In genomic region chr17:15944720-15945492, GRCh38 we compare ENCODE assay signal across 8 cellular contexts. TPM values are rescaled to one million over a fixed set of nuclear protein-coding genes. Genes with fewer than 3 reads are reported as not detected.
DNase-seq lines count a peak whose midpoint lies in the region; ATAC-seq and TF ChIP-seq lines count a peak whose summit lies in the region.

ADORA2B (plus strand) TSS chr17:15945130; CDS start chr17:15945249, 119 bp downstream.

- H3K36me3 Mint-ChIP-seq in CD4-positive, alpha-beta memory T cell: no peaks in the 10 kb centered on the region
- no peaks in the 10 kb centered on the region for H3K36me3 Mint-ChIP-seq in activated CD8-positive, alpha-beta T cell treated with anti-CD3 and anti-CD28 coated beads for 36 hours (ENCODE audit: low read depth)
- H3K36me3 Mint-ChIP-seq in endothelial cell (ENCODE audit: low read depth, unreplicated experiment): peaks cover 11% of the 10 kb centered on the region

- peak within 1 kb of the TSS; percentile 78 to 90 (median 82) for H3K4me3 Mint-ChIP-seq in CD4-positive, alpha-beta memory T cell
- H3K4me3 Mint-ChIP-seq in activated CD8-positive, alpha-beta T cell treated with anti-CD3 and anti-CD28 coated beads for 36 hours: peak within 1 kb of the TSS; percentile 76
- H3K4me3 Mint-ChIP-seq in endothelial cell (ENCODE audit: unreplicated experiment): peak within 1 kb of the TSS; percentile 89

- peak within 1 kb of the TSS; percentile 50 to 62 for H2BK12ac ChIP-seq in mesenchymal stem cell (ENCODE audit: low read length in 2 of 2)

- WGBS in mesenchymal stem cell: 1% methylated on average over 76 of the region's 90 CpGs

- H3K4me1 ChIP-seq in CD4-positive, alpha-beta memory T cell (ENCODE audit: insufficient read depth, low read length): peaks cover 6% of the 10 kb centered on the region
- H3K4me1 ChIP-seq in mesenchymal stem cell (ENCODE audit: control insufficient read depth, insufficient read depth, low read depth, low read length): peaks cover 31% of the 10 kb centered on the region

- peak within 1 kb of the TSS; percentile 1 to 96 for H3K4ac ChIP-seq in mesenchymal stem cell (ENCODE audit: low read depth in 1 of 2, low read length in 2 of 2)

- H3K23ac ChIP-seq in mesenchymal stem cell (ENCODE audit: low read length in 2 of 2): peak within 1 kb of the TSS in 1 of 2 experiments; percentile 95

- peak within 1 kb of the TSS; percentile 48 for H2AFZ ChIP-seq in mesenchymal stem cell (ENCODE audit: low read depth, low read length)

- H3K36me3 ChIP-seq in CD4-positive, alpha-beta memory T cell (ENCODE audit: insufficient read depth, low read length): no peaks in the 10 kb centered on the region
- peaks cover 0 to 3% of the 10 kb centered on the region in 2 experiments for H3K36me3 ChIP-seq in mesenchymal stem cell (ENCODE audit: control insufficient read depth in 1 of 2, insufficient read depth in 2 of 2, low read depth in 1 of 2, low read length in 2 of 2)

- DNase-seq in CD4-positive, alpha-beta memory T cell: peak in 4 of 5 donors; percentile 14 to 31 (median 24)
- DNase-seq in NCI-H2227 (lab: John Stamatoyannopoulos, UW; ENCODE audit: unreplicated experiment) (peak; percentile 66), endothelial cell (ENCODE audit: low spot score) (peak; percentile 84), mesenchymal stem cell (peak; percentile 83), ureter (ENCODE audit: low spot score) (no peak)
- peak; percentile 73 for DNase-seq in activated CD8-positive, alpha-beta T cell treated with anti-CD3 and anti-CD28 coated beads for 36 hours
- DNase-seq in stimulated activated CD8-positive, alpha-beta memory T cell treated with anti-CD3 and anti-CD28 coated beads, Interleukin-4, amount 100 ng/mL, for 48 hours: peak; percentile 69

- peaks cover 24 to 29% of the 10 kb centered on the region in 2 donors for H3K27me3 Mint-ChIP-seq in CD4-positive, alpha-beta memory T cell
- peaks cover 27% of the 10 kb centered on the region for H3K27me3 Mint-ChIP-seq in activated CD8-positive, alpha-beta T cell treated with anti-CD3 and anti-CD28 coated beads for 36 hours
- peaks cover 24% of the 10 kb centered on the region for H3K27me3 Mint-ChIP-seq in endothelial cell (ENCODE audit: unreplicated experiment)

- peaks cover 9% of the 10 kb centered on the region for H3K79me1 ChIP-seq in mesenchymal stem cell (replicated peaks; ENCODE audit: low read length, poor library complexity, severe bottlenecking)

- H3K4me1 Mint-ChIP-seq in CD4-positive, alpha-beta memory T cell: peaks cover 5 to 10% (median 7%) of the 10 kb centered on the region in 4 donors
- H3K4me1 Mint-ChIP-seq in activated CD8-positive, alpha-beta T cell treated with anti-CD3 and anti-CD28 coated beads for 36 hours (ENCODE audit: low read depth): peaks cover 11% of the 10 kb centered on the region
- peaks cover 36% of the 10 kb centered on the region for H3K4me1 Mint-ChIP-seq in endothelial cell (ENCODE audit: unreplicated experiment)

- H2BK15ac ChIP-seq in mesenchymal stem cell (ENCODE audit: low read depth, poor library complexity, severe bottlenecking): peak within 1 kb of the TSS; percentile 91

- peak within 1 kb of the TSS; percentile 86 for H3K9ac ChIP-seq in mesenchymal stem cell (ENCODE audit: low read length)

- H4K91ac ChIP-seq in mesenchymal stem cell (ENCODE audit: low read length): peak within 1 kb of the TSS; percentile 69

- peak; percentile 72 for ATAC-seq in GM21786 (IDR thresholded peaks at IDR 0.05; ENCODE audit: unreplicated experiment)
- peak; percentile 88 for ATAC-seq in activated CD8-positive, alpha-beta T cell treated with anti-CD3 and anti-CD28 coated beads for 36 hours

- H3K18ac ChIP-seq in mesenchymal stem cell (ENCODE audit: low read depth in 1 of 2, low read length in 2 of 2): peak within 1 kb of the TSS; percentile 72 to 98

- H2BK120ac ChIP-seq in mesenchymal stem cell (ENCODE audit: low read depth, low read length): peak within 1 kb of the TSS; percentile 78

- H2AK5ac ChIP-seq in mesenchymal stem cell (ENCODE audit: low read length, severe bottlenecking): no peak within 1 kb of the TSS

- peak within 1 kb of the TSS in 1 of 2 donors; percentile 43 for H3K4me3 ChIP-seq in CD4-positive, alpha-beta memory T cell (ENCODE audit: low read length in 2 of 2)
- H3K4me3 ChIP-seq in mesenchymal stem cell (ENCODE audit: insufficient read depth in 1 of 2, low read depth in 1 of 2, low read length in 2 of 2): peak within 1 kb of the TSS; percentile 62 to 84

- peak within 1 kb of the TSS; percentile 97 for H3K4me2 ChIP-seq in mesenchymal stem cell (ENCODE audit: low read length, poor library complexity, severe bottlenecking)

- peak within 1 kb of the TSS; percentile 90 for H4K8ac ChIP-seq in mesenchymal stem cell (ENCODE audit: low read length)

- peaks cover 5% of the 10 kb centered on the region for H3K27me3 ChIP-seq in CD4-positive, alpha-beta memory T cell (ENCODE audit: insufficient read depth, low read length)
- peaks cover 0 to 8% of the 10 kb centered on the region in 2 experiments for H3K27me3 ChIP-seq in mesenchymal stem cell (ENCODE audit: control insufficient read depth in 1 of 2, insufficient read depth in 1 of 2, low read length in 2 of 2)

- peak; percentile 47 for TF ChIP-seq CTCF in activated CD8-positive, alpha-beta T cell treated with anti-CD3 and anti-CD28 coated beads for 36 hours (IDR thresholded peaks at IDR 0.05)
- peak; percentile 55 for TF ChIP-seq CTCF in endothelial cell (IDR thresholded peaks at IDR 0.05; ENCODE audit: unreplicated experiment)

- no peaks in the 10 kb centered on the region for H3K9me3 Mint-ChIP-seq in CD4-positive, alpha-beta memory T cell
- H3K9me3 Mint-ChIP-seq in activated CD8-positive, alpha-beta T cell treated with anti-CD3 and anti-CD28 coated beads for 36 hours: no peaks in the 10 kb centered on the region
- no peaks in the 10 kb centered on the region for H3K9me3 Mint-ChIP-seq in endothelial cell (ENCODE audit: unreplicated experiment)

- CTCF ChIA-PET in CD4-positive, alpha-beta memory T cell (lab: Charles Lee; ENCODE audit: partially characterized antibody): interaction anchor here (0.9 to 1.2 kb wide), 2 partner anchors 10 to 51 kb away, joined by 3 read pairs; no protein-coding TSS in a partner anchor
- CTCF ChIA-PET in activated CD8-positive, alpha-beta T cell treated with anti-CD3 and anti-CD28 coated beads for 36 hours (lab: Charles Lee): interaction anchor here (0.7 to 2.4 kb wide), 14 partner anchors 9 to 115 kb away, joined by 3 to 14 read pairs (median 4); partner anchors contain the start of genes TTC19 and ZSWIM7

- intact Hi-C loops in CD4-positive, alpha-beta memory T cell (cut with micrococcal nuclease): loop anchor here (1.0 kb wide), 1 partner anchor 53 kb away; no protein-coding TSS in a partner anchor
- intact Hi-C loops in activated CD8-positive, alpha-beta T cell treated with anti-CD3 and anti-CD28 coated beads for 36 hours (cut with micrococcal nuclease): no loop called here

- H3K14ac ChIP-seq in mesenchymal stem cell (ENCODE audit: low read length in 2 of 2): peak within 1 kb of the TSS in 1 of 2 experiments; percentile 84

- no peaks in the 10 kb centered on the region for H3K9me3 ChIP-seq in CD4-positive, alpha-beta memory T cell (ENCODE audit: control insufficient read depth in 1 of 2, low read length in 2 of 2)
- no peaks in the 10 kb centered on the region for H3K9me3 ChIP-seq in mesenchymal stem cell (ENCODE audit: control insufficient read depth, low read length)

- peak within 1 kb of the TSS in 1 of 7 donors; percentile 35 for H3K27ac Mint-ChIP-seq in CD4-positive, alpha-beta memory T cell
- H3K27ac Mint-ChIP-seq in activated CD8-positive, alpha-beta T cell treated with anti-CD3 and anti-CD28 coated beads for 36 hours: peak within 1 kb of the TSS; percentile 61
- peak within 1 kb of the TSS; percentile 65 for H3K27ac Mint-ChIP-seq in endothelial cell (ENCODE audit: unreplicated experiment)

- peak within 1 kb of the TSS; percentile 47 for H2BK5ac ChIP-seq in mesenchymal stem cell (ENCODE audit: low read depth, low read length, poor library complexity, severe bottlenecking)

- POLR2A ChIA-PET in CD4-positive, alpha-beta memory T cell (lab: Charles Lee; ENCODE audit: partially characterized antibody): interaction anchor here (1.2 to 1.6 kb wide), 2 partner anchors 11 to 55 kb away, joined by 5 read pairs; partner anchors contain the start of genes TTC19 and ZSWIM7
- POLR2A ChIA-PET in activated CD8-positive, alpha-beta T cell treated with anti-CD3 and anti-CD28 coated beads for 36 hours (lab: Charles Lee): interaction anchor here (0.6 to 3.0 kb wide), 5 partner anchors 14 to 54 kb away, joined by 3 to 22 read pairs (median 4); partner anchors contain the start of genes TTC19 and ZSWIM7

- no peak within 1 kb of the TSS for H3K27ac ChIP-seq in CD4-positive, alpha-beta memory T cell (ENCODE audit: low read depth, low read length)
- no peak within 1 kb of the TSS for H3K27ac ChIP-seq in mesenchymal stem cell (ENCODE audit: low read length, poor library complexity, severe bottlenecking)

RNA-seq across cellular contexts. Expression of gene ADORA2B, which starts in this region (rescaled TPM):
- under 1 TPM; 0.23 to 0.25 TPM for total RNA-seq in CD4-positive, alpha-beta memory T cell
- 1 to 10 TPM in 1 of 2 donors, under 1 TPM in 1; 0.57 to 1.8 TPM for polyA plus RNA-seq in CD4-positive, alpha-beta memory T cell
- 1 to 10 TPM; 4.2 to 5.4 TPM for total RNA-seq in activated CD8-positive, alpha-beta T cell treated with anti-CD3 and anti-CD28 coated beads for 36 hours
- total RNA-seq in endothelial cell (ENCODE audit: unreplicated experiment) (5.2 TPM), ureter (5.2 TPM)
- 23.8 TPM for polyA plus RNA-seq in mesenchymal stem cell (2013, experiment 1 of 2)
- 25.7 TPM for polyA plus RNA-seq in mesenchymal stem cell (2013, experiment 2 of 2)
